In the genomic region with DNA sequence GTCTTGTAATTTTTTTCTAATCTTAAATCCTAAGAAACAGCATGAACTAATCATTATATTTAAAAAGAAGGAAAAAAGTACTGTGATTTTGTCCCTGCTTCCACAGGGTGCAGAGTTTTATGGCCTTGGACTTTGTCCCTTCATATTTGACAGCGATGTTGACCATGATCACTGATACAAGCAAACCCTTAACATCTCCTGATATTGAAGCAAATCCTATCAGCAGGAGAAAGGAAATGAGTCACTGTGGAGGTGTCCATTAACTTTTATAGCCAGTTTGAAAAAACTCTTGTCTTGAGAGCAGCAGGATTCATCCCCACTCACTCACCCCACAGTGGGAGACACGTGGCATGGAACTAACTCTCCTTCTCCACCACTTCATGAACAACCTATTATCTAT, we compare ENCODE assay signal across 20 cellular contexts. TPM values are rescaled to one million over a fixed set of nuclear protein-coding genes. Genes with fewer than 3 reads are reported as not detected.
DNase-seq lines count a peak whose midpoint lies in the region; ATAC-seq and TF ChIP-seq lines count a peak whose summit lies in the region.
"Had no signal": no experiment of that assay in that cellular context is flagged by ENCODE, and none has a peak within 500 bp of the region (broad histone marks: within the 10 kb centered on the region; RNA-seq: fewer than 3 reads in every experiment).

No MANE protein-coding gene starts in this region.

- H3K9me3 ChIP-seq in right lobe of liver = no peaks in the 10 kb centered on the region
- H3K9me3 ChIP-seq: ovary, spleen, vagina had no signal

- peaks cover 0 to 25% (median 12%) of the 10 kb centered on the region in 4 donors for H3K4me1 ChIP-seq in right lobe of liver
- H3K4me1 ChIP-seq: spleen, vagina had no signal

- H3K27me3 ChIP-seq in brain microvascular endothelial cell (replicated peaks) (no peaks in the 10 kb centered on the region), right lobe of liver (no peaks in the 10 kb centered on the region)
- H3K27me3 ChIP-seq: ovary, vagina had no signal

- H3K36me3 ChIP-seq in brain microvascular endothelial cell (replicated peaks) = no peaks in the 10 kb centered on the region
- no peaks in the 10 kb centered on the region for H3K36me3 ChIP-seq in right lobe of liver
- H3K36me3 ChIP-seq: ovary, spleen, vagina had no signal

- no peak for TF ChIP-seq CTCF in brain microvascular endothelial cell (IDR thresholded peaks at IDR 0.05; ENCODE audit: low read depth, low read length, missing control alignments)
- TF ChIP-seq CTCF in right lobe of liver (IDR thresholded peaks at IDR 0.05) = no peak
- no peak for TF ChIP-seq CTCF in coronary artery (IDR thresholded peaks at IDR 0.05)

- in situ Hi-C loops in brain microvascular endothelial cell (cut with HindIII; ENCODE audit: low pct_ligation_motif_present, low sequenced_read_pairs) = no loop called here

- intact Hi-C loops in right lobe of liver (cut with DNase I) = no loop called here

- H3K4me3 ChIP-seq in brain microvascular endothelial cell (ENCODE audit: low read depth, low read length) (no peak overlapping the region), right lobe of liver (no peak overlapping the region), coronary artery (no peak overlapping the region)
- H3K4me3 ChIP-seq: ovary, PC-9, spleen, vagina had no signal

- H3K27ac ChIP-seq in brain microvascular endothelial cell (no peak overlapping the region), right lobe of liver (peak overlapping the region in 1 of 3 donors; percentile 19), coronary artery (no peak overlapping the region)
- H3K27ac ChIP-seq: ovary, PC-9, spleen, vagina had no signal

- WGBS in right lobe of liver (ENCODE audit: insufficient coverage, low coverage, low lambda C conversion rate, missing lambda C conversion rate) = 19% methylated on average over 2 of the region's 2 CpGs

- TF ChIP-seq POLR2A in right lobe of liver (IDR thresholded peaks at IDR 0.05) = peak; percentile 16

- DNase-seq in COLO668 (lab: John Stamatoyannopoulos, UW; ENCODE audit: unreplicated experiment) (peak; percentile 31), HT1080 (ENCODE audit: low read depth) (peak; percentile 67), brain microvascular endothelial cell (peak; percentile 6), right lobe of liver (no peak), NCI-H526 (lab: John Stamatoyannopoulos, UW) (no peak), putamen (ENCODE audit: low spot score) (no peak), coronary artery (ENCODE audit: low spot score) (no peak)
- DNase-seq: activated CD4-positive, alpha-beta T cell treated with anti-CD3 and anti-CD28 coated beads for 48 hours; activated T-cell treated with anti-CD3 and anti-CD28 coated beads, Interleukin-2, amount 50 U/mL, for 1 hour; amniotic stem cell; Karpas-422; NCI-H1694 treated with DMSO at 0.1 percent for 48 hours; NCI-H524; ovary; PC-9; spleen; T-helper 2 cell had no signal

- peak; percentile 66 to 92 (median 76) for ATAC-seq in right lobe of liver
- ATAC-seq in HG02938 (IDR thresholded peaks at IDR 0.05; ENCODE audit: unreplicated experiment) = no peak

RNA-seq across cellular contexts. Expression of a gene that starts 5.1 kb away (rescaled TPM):
- total RNA-seq in HT1080 (2014; rRNA removed; shearing (Covaris generic)) = 0.06 and 0.37 TPM in 2 replicates
- polyA plus RNA-seq in HT1080 (2015; cell fraction: cytosol; rRNA removed) = 0.43 and 0.83 TPM in 2 replicates
- 0.43 and 0.45 TPM in 2 replicates for polyA plus RNA-seq in HT1080 (2015; cell fraction: nucleus; rRNA removed)
- total RNA-seq in right lobe of liver = under 1 TPM in 1 of 6 experiments, not detected in 5; 0.20 TPM
- total RNA-seq: fibroblast of lung, PC-9, vagina had no signal
- polyA plus RNA-seq: fibroblast of lung, ovary had no signal

RNA-seq across cellular contexts. Expression of a gene that starts 47.7 kb away (rescaled TPM):
- not detected in 2 replicates for total RNA-seq in HT1080 (2014; rRNA removed; shearing (Covaris generic))
- not detected in 2 replicates for polyA plus RNA-seq in HT1080 (2015; cell fraction: cytosol; rRNA removed)
- not detected in 2 replicates for polyA plus RNA-seq in HT1080 (2015; cell fraction: nucleus; rRNA removed)
- 100 to 1,000 TPM; 390 to 938 (median 855) TPM for total RNA-seq in right lobe of liver
- total RNA-seq: fibroblast of lung, PC-9, spleen had no signal
- polyA plus RNA-seq: fibroblast of lung had no signal

Comparison
In these comparisons a context has a peak if more than half of its experiments do, and no peak if none do; other contexts are left out.
1. DNase-seq: peak in COLO668 (single experiment), HT1080 (single experiment) and brain microvascular endothelial cell (single experiment); none in right lobe of liver (0 of 3), NCI-H526 (0 of 2), putamen (single experiment) and coronary artery (single experiment).
2. RNA of a gene that starts 47.7 kb away (total RNA-seq): 390 to 938 TPM in right lobe of liver; not detected in HT1080; every median in the first group is over 100 times any median in the second.